ENCODE assay signal across 8 cellular contexts in the genomic region with DNA sequence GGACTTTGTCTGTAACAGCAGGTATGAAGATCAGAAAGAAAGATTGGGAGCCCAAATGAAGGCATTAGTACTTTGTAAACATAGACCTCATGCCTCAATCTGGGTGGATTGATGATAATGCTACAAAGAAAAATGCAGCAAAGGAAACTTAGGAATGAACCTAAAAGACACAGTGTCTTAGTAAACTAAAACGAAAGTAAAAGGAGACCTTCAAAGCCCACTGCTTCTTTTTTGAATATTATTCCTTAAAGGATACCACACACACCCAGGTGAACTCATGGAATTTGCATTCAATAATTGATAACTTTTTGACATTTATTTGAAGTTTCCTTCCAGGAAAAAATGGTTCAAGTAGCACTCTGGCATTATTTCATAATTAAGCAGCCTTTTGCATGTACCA.
DNase-seq lines count a peak whose midpoint lies in the region; ATAC-seq and TF ChIP-seq lines count a peak whose summit lies in the region.
"Not testable (repeated sequence)": the region's sequence is repeated elsewhere in the genome, so short reads cannot be mapped to it uniquely, and the experiment has no call there.

No MANE protein-coding gene starts in this region.

- not testable (repeated sequence) for H3K9me3 Mint-ChIP-seq in CD8-positive, alpha-beta T cell; T-helper 1 cell treated with Interleukin-12 subunit alpha and Interleukin-12 subunit beta and Interleukin-4 antibody, amounts not matched to agents 30 μg/mL and 1 μg/mL, for 36 hours; activated T-helper 1 cell treated with anti-CD3 and anti-CD28 coated beads, Interleukin-12 subunit alpha, Interleukin-12 subunit beta, Interleukin-2, Interleukin-4 antibody, amounts not matched to agents 30 ng/mL and 10 ng/mL and 1 ng/mL, durations not matched to agents 14 hours and 24 hours and 36 hours; endodermal cell; naive thymus-derived CD8-positive, alpha-beta T cell; stimulated activated naive CD8-positive, alpha-beta T cell treated with anti-CD3 and anti-CD28 coated beads, Interleukin-15, amount 100 ng/mL, for 72 hours

- H3K36me3 Mint-ChIP-seq in CD8-positive, alpha-beta T cell; T-helper 1 cell treated with Interleukin-12 subunit alpha and Interleukin-12 subunit beta and Interleukin-4 antibody, amounts not matched to agents 30 μg/mL and 1 μg/mL, for 36 hours (ENCODE audit: low read depth); activated T-helper 1 cell treated with anti-CD3 and anti-CD28 coated beads, Interleukin-12 subunit alpha, Interleukin-12 subunit beta, Interleukin-2, Interleukin-4 antibody, amounts not matched to agents 30 ng/mL and 10 ng/mL and 1 ng/mL, durations not matched to agents 14 hours and 24 hours and 36 hours (ENCODE audit: low read depth); endodermal cell (ENCODE audit: low read depth); naive thymus-derived CD8-positive, alpha-beta T cell: not testable (repeated sequence)

- H3K4me3 ChIP-seq in CD8-positive, alpha-beta T cell (ENCODE audit: low read depth, low read length) = not testable (repeated sequence)
- H3K4me3 ChIP-seq in endodermal cell (ENCODE audit: low read length) = peak overlapping the region; percentile 64

- CTCF ChIA-PET in CD8-positive, alpha-beta T cell (lab: Charles Lee) = not testable (repeated sequence)

- H3K9me3 ChIP-seq in CD8-positive, alpha-beta T cell (ENCODE audit: low read length); endodermal cell (ENCODE audit: control insufficient read depth, low read length): not testable (repeated sequence)

- H3K4me1 ChIP-seq in CD8-positive, alpha-beta T cell (ENCODE audit: insufficient read depth, low read length); endodermal cell (ENCODE audit: control insufficient read depth, insufficient read depth, low read length): not testable (repeated sequence)

- H3K9ac ChIP-seq in endodermal cell (ENCODE audit: extremely low read depth, low read length, poor library complexity, severe bottlenecking) = not testable (repeated sequence)

- H3K27me3 Mint-ChIP-seq in CD8-positive, alpha-beta T cell (ENCODE audit: low read depth); T-helper 1 cell treated with Interleukin-12 subunit alpha and Interleukin-12 subunit beta and Interleukin-4 antibody, amounts not matched to agents 30 μg/mL and 1 μg/mL, for 36 hours (ENCODE audit: low read depth); activated T-helper 1 cell treated with anti-CD3 and anti-CD28 coated beads, Interleukin-12 subunit alpha, Interleukin-12 subunit beta, Interleukin-2, Interleukin-4 antibody, amounts not matched to agents 30 ng/mL and 10 ng/mL and 1 ng/mL, durations not matched to agents 14 hours and 24 hours and 36 hours (ENCODE audit: insufficient read depth); endodermal cell (ENCODE audit: insufficient read depth); naive thymus-derived CD8-positive, alpha-beta T cell; stimulated activated naive CD8-positive, alpha-beta T cell treated with anti-CD3 and anti-CD28 coated beads, Interleukin-15, amount 100 ng/mL, for 72 hours: not testable (repeated sequence)

- H3K27ac Mint-ChIP-seq in CD8-positive, alpha-beta T cell; T-helper 1 cell treated with Interleukin-12 subunit alpha and Interleukin-12 subunit beta and Interleukin-4 antibody, amounts not matched to agents 30 μg/mL and 1 μg/mL, for 36 hours; activated T-helper 1 cell treated with anti-CD3 and anti-CD28 coated beads, Interleukin-12 subunit alpha, Interleukin-12 subunit beta, Interleukin-2, Interleukin-4 antibody, amounts not matched to agents 30 ng/mL and 10 ng/mL and 1 ng/mL, durations not matched to agents 14 hours and 24 hours and 36 hours: not testable (repeated sequence)
- peak overlapping the region; percentile 41 for H3K27ac Mint-ChIP-seq in endodermal cell
- peak overlapping the region in 6 of 10 donors; percentile 4 to 58 (median 34) for H3K27ac Mint-ChIP-seq in naive thymus-derived CD8-positive, alpha-beta T cell
- peak overlapping the region in 1 of 2 donors; percentile 86 for H3K27ac Mint-ChIP-seq in stimulated activated naive CD8-positive, alpha-beta T cell treated with anti-CD3 and anti-CD28 coated beads, Interleukin-15, amount 100 ng/mL, for 72 hours

- 76% methylated on average over 1 of the region's 1 CpG; no CpG with 5 or more reads in 1 of the 2 experiments for WGBS in endodermal cell (ENCODE audit: insufficient coverage in 1 of 2, insufficient read length in 1 of 2), 2 experiments

- not testable (repeated sequence) for DNase-seq in CD8-positive, alpha-beta T cell; activated T-helper 1 cell treated with anti-CD3 and anti-CD28 coated beads, Interleukin-12 subunit alpha, Interleukin-12 subunit beta, Interleukin-2, Interleukin-4 antibody, amounts not matched to agents 30 ng/mL and 10 ng/mL and 1 ng/mL, durations not matched to agents 14 hours and 24 hours and 36 hours (ENCODE audit: low spot score); endodermal cell; stimulated activated naive CD8-positive, alpha-beta T cell treated with anti-CD3 and anti-CD28 coated beads, Interleukin-15, amount 100 ng/mL, for 72 hours
- peak in 1 of 10 donors; percentile 7 for DNase-seq in naive thymus-derived CD8-positive, alpha-beta T cell

- intact Hi-C loops in CD8-positive, alpha-beta T cell (cut with DNase I, micrococcal nuclease); activated T-helper 1 cell treated with anti-CD3 and anti-CD28 coated beads, Interleukin-12 subunit alpha, Interleukin-12 subunit beta, Interleukin-2, Interleukin-4 antibody, amounts not matched to agents 30 ng/mL and 10 ng/mL and 1 ng/mL, durations not matched to agents 14 hours and 24 hours and 36 hours (cut with micrococcal nuclease): not testable (repeated sequence)

- H3K4me1 Mint-ChIP-seq in CD8-positive, alpha-beta T cell (ENCODE audit: low read depth); stimulated activated naive CD8-positive, alpha-beta T cell treated with anti-CD3 and anti-CD28 coated beads, Interleukin-15, amount 100 ng/mL, for 72 hours: not testable (repeated sequence)
- H3K4me1 Mint-ChIP-seq in T-helper 1 cell treated with Interleukin-12 subunit alpha and Interleukin-12 subunit beta and Interleukin-4 antibody, amounts not matched to agents 30 μg/mL and 1 μg/mL, for 36 hours (ENCODE audit: low read depth) = peaks cover 11% of the 10 kb centered on the region
- H3K4me1 Mint-ChIP-seq in activated T-helper 1 cell treated with anti-CD3 and anti-CD28 coated beads, Interleukin-12 subunit alpha, Interleukin-12 subunit beta, Interleukin-2, Interleukin-4 antibody, amounts not matched to agents 30 ng/mL and 10 ng/mL and 1 ng/mL, durations not matched to agents 14 hours and 24 hours and 36 hours (ENCODE audit: low read depth) = peaks cover 15% of the 10 kb centered on the region
- H3K4me1 Mint-ChIP-seq in endodermal cell = peaks cover 35% of the 10 kb centered on the region
- peaks cover 2 to 11% (median 8%) of the 10 kb centered on the region in 4 donors for H3K4me1 Mint-ChIP-seq in naive thymus-derived CD8-positive, alpha-beta T cell

- H3K4me3 Mint-ChIP-seq in CD8-positive, alpha-beta T cell = peak overlapping the region; percentile 47
- peak overlapping the region; percentile 42 for H3K4me3 Mint-ChIP-seq in T-helper 1 cell treated with Interleukin-12 subunit alpha and Interleukin-12 subunit beta and Interleukin-4 antibody, amounts not matched to agents 30 μg/mL and 1 μg/mL, for 36 hours
- H3K4me3 Mint-ChIP-seq in activated T-helper 1 cell treated with anti-CD3 and anti-CD28 coated beads, Interleukin-12 subunit alpha, Interleukin-12 subunit beta, Interleukin-2, Interleukin-4 antibody, amounts not matched to agents 30 ng/mL and 10 ng/mL and 1 ng/mL, durations not matched to agents 14 hours and 24 hours and 36 hours = peak overlapping the region; percentile 9
- H3K4me3 Mint-ChIP-seq in endodermal cell = peak overlapping the region; percentile 1
- peak overlapping the region; percentile 17 to 75 (median 55) for H3K4me3 Mint-ChIP-seq in naive thymus-derived CD8-positive, alpha-beta T cell
- H3K4me3 Mint-ChIP-seq in stimulated activated naive CD8-positive, alpha-beta T cell treated with anti-CD3 and anti-CD28 coated beads, Interleukin-15, amount 100 ng/mL, for 72 hours = peak overlapping the region; percentile 45 to 68

- not testable (repeated sequence) for H3K27me3 ChIP-seq in CD8-positive, alpha-beta T cell (ENCODE audit: insufficient read depth, low read length); endodermal cell (ENCODE audit: control insufficient read depth, insufficient read depth, low read length, poor library complexity, severe bottlenecking)

- H3K36me3 ChIP-seq in CD8-positive, alpha-beta T cell (ENCODE audit: insufficient read depth, low read length); endodermal cell (ENCODE audit: control insufficient read depth, insufficient read depth, low read length): not testable (repeated sequence)

- not testable (repeated sequence) for ATAC-seq in CD8-positive, alpha-beta T cell; naive thymus-derived CD8-positive, alpha-beta T cell; stimulated activated naive CD8-positive, alpha-beta T cell treated with anti-CD3 and anti-CD28 coated beads, Interleukin-15, amount 100 ng/mL, for 72 hours
- ATAC-seq in GM19455 (IDR thresholded peaks at IDR 0.05; ENCODE audit: unreplicated experiment) = peak; percentile 54
- peak; percentile 44 for ATAC-seq in HG02852 (IDR thresholded peaks at IDR 0.05; ENCODE audit: unreplicated experiment)

- not testable (repeated sequence) for H3K27ac ChIP-seq in CD8-positive, alpha-beta T cell (ENCODE audit: low read depth, low read length); endodermal cell (ENCODE audit: low read depth, low read length)

- not testable (repeated sequence) for TF ChIP-seq CTCF in CD8-positive, alpha-beta T cell (IDR thresholded peaks at IDR 0.05); endodermal cell (conservative IDR thresholded peaks at IDR 0.05)

- POLR2A ChIA-PET in CD8-positive, alpha-beta T cell (lab: Charles Lee); naive thymus-derived CD8-positive, alpha-beta T cell (lab: Charles Lee): not testable (repeated sequence)

Comparison
In these comparisons a context has a peak if more than half of its experiments do, and no peak if none do; other contexts are left out.
1. H3K4me3 Mint-ChIP-seq: peak in every context shown above with its lines; median percentile 56 in stimulated activated naive CD8-positive, alpha-beta T cell treated with anti-CD3 and anti-CD28 coated beads, Interleukin-15, amount 100 ng/mL, for 72 hours; 55 in naive thymus-derived CD8-positive, alpha-beta T cell; 47 in CD8-positive, alpha-beta T cell; 42 in T-helper 1 cell treated with Interleukin-12 subunit alpha and Interleukin-12 subunit beta and Interleukin-4 antibody, amounts not matched to agents 30 μg/mL and 1 μg/mL, for 36 hours; 9 in activated T-helper 1 cell treated with anti-CD3 and anti-CD28 coated beads, Interleukin-12 subunit alpha, Interleukin-12 subunit beta, Interleukin-2, Interleukin-4 antibody, amounts not matched to agents 30 ng/mL and 10 ng/mL and 1 ng/mL, durations not matched to agents 14 hours and 24 hours and 36 hours; 1 in endodermal cell.